In the genomic region with DNA sequence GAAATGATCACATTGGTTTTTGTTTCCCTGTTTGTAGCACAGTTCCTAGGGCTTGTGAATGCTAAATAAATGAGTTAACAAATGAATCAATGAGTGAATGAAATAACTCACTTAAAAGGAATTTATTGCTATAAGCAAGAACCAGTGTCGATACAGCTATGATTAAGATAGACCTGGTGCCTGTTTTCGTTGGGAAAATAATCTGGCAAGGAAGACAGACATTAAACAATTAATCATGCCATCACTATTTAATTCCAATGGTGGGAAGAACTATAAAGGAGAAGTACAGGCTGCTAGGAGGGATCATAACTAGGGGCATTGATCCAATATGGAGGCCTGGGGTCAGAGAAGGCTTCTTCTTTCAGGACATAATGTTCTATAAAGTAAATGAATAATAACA, we compare ENCODE assay signal across 26 cellular contexts. TPM values are rescaled to one million over a fixed set of nuclear protein-coding genes. Genes with fewer than 3 reads are reported as not detected.
DNase-seq lines count a peak whose midpoint lies in the region; ATAC-seq and TF ChIP-seq lines count a peak whose summit lies in the region.
"Had no signal": no experiment of that assay in that cellular context is flagged by ENCODE, and none has a peak within 500 bp of the region (broad histone marks: within the 10 kb centered on the region; RNA-seq: fewer than 3 reads in every experiment).

No MANE protein-coding gene starts in this region.

- in situ Hi-C loops in mammary epithelial cell (cut with MboI; ENCODE audit: low sequenced_read_pairs in 2 of 2): loop anchor here in 1 of 2 donors (5.0 to 25.0 kb wide), 2 partner anchors 248 to 473 kb away; a partner anchor contains a TSS

- no TSS peak for BruUV-seq in mammary epithelial cell (replicated peaks; lab: Mats Ljungman, UMichigan)

- CTCF ChIA-PET in mammary epithelial cell (lab: Charles Lee; ENCODE audit: low non-redundant PET): interaction anchor here (0.6 kb wide), 1 partner anchor 429 kb away, joined by 3 read pairs; no protein-coding TSS in a partner anchor

- no peak overlapping the region for H3K4me2 ChIP-seq in mammary epithelial cell (ENCODE audit: insufficient read depth, low read depth, low read length)
- H3K4me2 ChIP-seq: BLaER1, SK-N-SH had no signal

- H3K9ac ChIP-seq in mammary epithelial cell (ENCODE audit: insufficient read depth, low read length): no peak overlapping the region
- H3K9ac ChIP-seq: BLaER1, SK-N-SH had no signal

- peaks cover 0 to 3% of the 10 kb centered on the region in 2 donors for H3K9me3 Mint-ChIP-seq in natural killer cell
- no peaks in the 10 kb centered on the region for H3K9me3 Mint-ChIP-seq in natural killer cell treated with Interleukin-12 subunit alpha and Interleukin-12 subunit beta and Interleukin-15 and Interleukin-18, amount 100 ng/mL, for 72 hours
- H3K9me3 Mint-ChIP-seq in activated T-cell treated with anti-CD3 and anti-CD28 coated beads, Interleukin-2, amount 50 U/mL, for 4 hours: no peaks in the 10 kb centered on the region
- H3K9me3 Mint-ChIP-seq: endodermal cell had no signal

- dilution Hi-C loops in mammary epithelial cell (cut with HindIII; ENCODE audit: low sequenced_read_pairs): no loop called here

- no peaks in the 10 kb centered on the region for H3K36me3 Mint-ChIP-seq in natural killer cell
- H3K36me3 Mint-ChIP-seq in natural killer cell treated with Interleukin-12 subunit alpha and Interleukin-12 subunit beta and Interleukin-15 and Interleukin-18, amount 100 ng/mL, for 72 hours: no peaks in the 10 kb centered on the region
- H3K36me3 Mint-ChIP-seq in activated T-cell treated with anti-CD3 and anti-CD28 coated beads, Interleukin-2, amount 50 U/mL, for 4 hours (ENCODE audit: insufficient read depth): no peaks in the 10 kb centered on the region

- no peak overlapping the region for H2AFZ ChIP-seq in mammary epithelial cell (ENCODE audit: low read depth, low read length)

- no peaks in the 10 kb centered on the region for H3K27me3 ChIP-seq in mammary epithelial cell (ENCODE audit: insufficient read depth, low read length)
- H3K27me3 ChIP-seq: BLaER1, brain microvascular endothelial cell, MG63, Peyer's patch had no signal

- peaks cover 26% of the 10 kb centered on the region for H3K4me1 ChIP-seq in mammary epithelial cell (ENCODE audit: insufficient read depth, low read length)

- intact Hi-C loops in natural killer cell (cut with micrococcal nuclease) (loop anchor here (5.0 to 10.0 kb wide), 3 partner anchors 180 to 740 kb away; a partner anchor contains a TSS), mammary epithelial cell (cut with micrococcal nuclease) (loop anchor here (2.0 kb wide), 1 partner anchor 56 kb away; no protein-coding TSS in a partner anchor)

- H3K4me3 ChIP-seq in mammary epithelial cell (replicated peaks in 1 of 3; ENCODE audit: insufficient read depth in 1 of 3, low read depth in 2 of 3, low read length in 3 of 3): no peak overlapping the region
- H3K4me3 ChIP-seq: BLaER1, MG63, Peyer's patch had no signal

- DNase-seq in natural killer cell (no peak), mammary epithelial cell (peak; percentile 61), renal cortical epithelial cell (ENCODE audit: low read depth) (peak; percentile 39), NCI-H524 treated with DMSO at 0.1 percent for 48 hours (lab: John Stamatoyannopoulos, UW) (no peak), hepatic stellate cell (ENCODE audit: low spot score) (no peak)
- no peak for DNase-seq in natural killer cell treated with Interleukin-12 subunit alpha and Interleukin-12 subunit beta and Interleukin-15 and Interleukin-18, amount 100 ng/mL, for 72 hours (ENCODE audit: low spot score)
- no peak for DNase-seq in activated T-cell treated with anti-CD3 and anti-CD28 coated beads, Interleukin-2, amount 50 U/mL, for 4 hours
- DNase-seq: activated CD4-positive, alpha-beta T cell treated with anti-CD3 and anti-CD28 coated beads, Interleukin-2, amount 50 U/mL, for 4 hours; activated CD8-positive, alpha-beta memory T cell treated with anti-CD3 and anti-CD28 coated beads, Interleukin-2, amount 50 U/mL, for 48 hours; activated effector memory CD4-positive, alpha-beta T cell treated with Interleukin-2 at 50 U/mL for 16 hours; brain microvascular endothelial cell; Caco-2; cortex of kidney; DND-41; endodermal cell; GOT3; MG63; naive thymus-derived CD4-positive, alpha-beta T cell; NCI-H1436; NCI-H2107; NCI-H510A; Peyer's patch; SK-N-SH had no signal

- 0% methylated on average over 2 of the region's 2 CpGs for WGBS in mammary epithelial cell (ENCODE audit: low coverage, missing lambda C conversion rate)

- ATAC-seq in natural killer cell (no peak), GM18868 (IDR thresholded peaks at IDR 0.05; ENCODE audit: unreplicated experiment) (no peak)
- ATAC-seq in natural killer cell treated with Interleukin-12 subunit alpha and Interleukin-12 subunit beta and Interleukin-15 and Interleukin-18, amount 100 ng/mL, for 72 hours: no peak
- no peak for ATAC-seq in activated T-cell treated with anti-CD3 and anti-CD28 coated beads, Interleukin-2, amount 50 U/mL, for 4 hours
- ATAC-seq: left lobe of liver; naive thymus-derived CD4-positive, alpha-beta T cell had no signal

- peak overlapping the region; percentile 97 for H3K27ac Mint-ChIP-seq in natural killer cell
- peak overlapping the region in 1 of 2 donors; percentile 90 for H3K27ac Mint-ChIP-seq in natural killer cell treated with Interleukin-12 subunit alpha and Interleukin-12 subunit beta and Interleukin-15 and Interleukin-18, amount 100 ng/mL, for 72 hours
- H3K27ac Mint-ChIP-seq: endodermal cell had no signal

- H3K4me3 Mint-ChIP-seq in natural killer cell: peak overlapping the region; percentile 59
- no peak overlapping the region for H3K4me3 Mint-ChIP-seq in natural killer cell treated with Interleukin-12 subunit alpha and Interleukin-12 subunit beta and Interleukin-15 and Interleukin-18, amount 100 ng/mL, for 72 hours
- H3K4me3 Mint-ChIP-seq in activated T-cell treated with anti-CD3 and anti-CD28 coated beads, Interleukin-2, amount 50 U/mL, for 4 hours: no peak overlapping the region
- H3K4me3 Mint-ChIP-seq: endodermal cell; naive thymus-derived CD4-positive, alpha-beta T cell had no signal

- peak overlapping the region; percentile 12 for H3K27ac ChIP-seq in mammary epithelial cell (ENCODE audit: insufficient read depth, low read depth, low read length)
- H3K27ac ChIP-seq: BLaER1, brain microvascular endothelial cell had no signal

- H4K20me1 ChIP-seq in mammary epithelial cell (ENCODE audit: insufficient read depth, low read length): no peaks in the 10 kb centered on the region
- H4K20me1 ChIP-seq: BLaER1 had no signal

- no peaks in the 10 kb centered on the region for H3K36me3 ChIP-seq in mammary epithelial cell (ENCODE audit: insufficient read depth, low read length)
- H3K36me3 ChIP-seq: BLaER1, brain microvascular endothelial cell, MG63, Peyer's patch had no signal

- peaks cover 3% of the 10 kb centered on the region for H3K79me2 ChIP-seq in mammary epithelial cell (ENCODE audit: insufficient read depth, low read length)

- H3K27me3 Mint-ChIP-seq in natural killer cell (ENCODE audit: low read depth in 2 of 2): peaks cover 3 to 7% of the 10 kb centered on the region in 2 donors
- no peaks in the 10 kb centered on the region for H3K27me3 Mint-ChIP-seq in natural killer cell treated with Interleukin-12 subunit alpha and Interleukin-12 subunit beta and Interleukin-15 and Interleukin-18, amount 100 ng/mL, for 72 hours
- H3K27me3 Mint-ChIP-seq in activated T-cell treated with anti-CD3 and anti-CD28 coated beads, Interleukin-2, amount 50 U/mL, for 4 hours (ENCODE audit: low read depth): no peaks in the 10 kb centered on the region

- H3K9me3 ChIP-seq in mammary epithelial cell (replicated peaks; ENCODE audit: insufficient read depth, low read length): no peaks in the 10 kb centered on the region
- H3K9me3 ChIP-seq: BLaER1, Caco-2, MG63, Peyer's patch, SK-N-SH had no signal

- H3K4me1 Mint-ChIP-seq in natural killer cell: peaks cover 59% of the 10 kb centered on the region in 2 donors
- peaks cover 39 to 52% of the 10 kb centered on the region in 2 donors for H3K4me1 Mint-ChIP-seq in natural killer cell treated with Interleukin-12 subunit alpha and Interleukin-12 subunit beta and Interleukin-15 and Interleukin-18, amount 100 ng/mL, for 72 hours (ENCODE audit: low read depth in 2 of 2)
- H3K4me1 Mint-ChIP-seq in activated T-cell treated with anti-CD3 and anti-CD28 coated beads, Interleukin-2, amount 50 U/mL, for 4 hours (ENCODE audit: low read depth): peaks cover 18% of the 10 kb centered on the region

- TF ChIP-seq CTCF in natural killer cell (IDR thresholded peaks at IDR 0.05) (no peak), mammary epithelial cell (conservative IDR thresholded peaks at IDR 0.05 in 1 of 2, IDR thresholded peaks at IDR 0.05 in 1 of 2; ENCODE audit: extremely low read depth in 1 of 2, insufficient read depth in 1 of 2, low read depth in 1 of 2, low read length in 2 of 2) (no peak)

RNA-seq across cellular contexts. Expression of a gene that starts 4.5 kb away (rescaled TPM):
- 10 to 100 TPM; 17.2 to 28.1 (median 20.3) TPM for total RNA-seq in natural killer cell
- total RNA-seq in natural killer cell treated with Interleukin-12 subunit alpha and Interleukin-12 subunit beta and Interleukin-15 and Interleukin-18, amount 100 ng/mL, for 72 hours: 10 to 100 TPM in 1 of 2 donors, 1 to 10 TPM in 1; 9.2 to 21.6 TPM
- total RNA-seq in mammary epithelial cell: 10 to 100 TPM; 19.0 to 24.4 TPM
- 2.9 TPM for polyA plus RNA-seq in mammary epithelial cell
- 5.1 TPM for polyA minus RNA-seq in mammary epithelial cell
- total RNA-seq in renal cortical epithelial cell: 17.9 and 28.3 TPM in 2 replicates
- total RNA-seq in activated T-cell treated with anti-CD3 and anti-CD28 coated beads, Interleukin-2, amount 50 U/mL, for 4 hours: 10 to 100 TPM; 12.5 to 16.0 (median 14.3) TPM

Comparison
In these comparisons a context has a peak if more than half of its experiments do, and no peak if none do; other contexts are left out.
1. DNase-seq: peak in mammary epithelial cell (single experiment) and renal cortical epithelial cell (single experiment); none in natural killer cell (single experiment), natural killer cell treated with Interleukin-12 subunit alpha and Interleukin-12 subunit beta and Interleukin-15 and Interleukin-18, amount 100 ng/mL, for 72 hours (single experiment), activated T-cell treated with anti-CD3 and anti-CD28 coated beads, Interleukin-2, amount 50 U/mL, for 4 hours (single experiment), NCI-H524 treated with DMSO at 0.1 percent for 48 hours (single experiment) and hepatic stellate cell (single experiment).